14 cellular contexts compared by ENCODE assay signal in the genomic region with DNA sequence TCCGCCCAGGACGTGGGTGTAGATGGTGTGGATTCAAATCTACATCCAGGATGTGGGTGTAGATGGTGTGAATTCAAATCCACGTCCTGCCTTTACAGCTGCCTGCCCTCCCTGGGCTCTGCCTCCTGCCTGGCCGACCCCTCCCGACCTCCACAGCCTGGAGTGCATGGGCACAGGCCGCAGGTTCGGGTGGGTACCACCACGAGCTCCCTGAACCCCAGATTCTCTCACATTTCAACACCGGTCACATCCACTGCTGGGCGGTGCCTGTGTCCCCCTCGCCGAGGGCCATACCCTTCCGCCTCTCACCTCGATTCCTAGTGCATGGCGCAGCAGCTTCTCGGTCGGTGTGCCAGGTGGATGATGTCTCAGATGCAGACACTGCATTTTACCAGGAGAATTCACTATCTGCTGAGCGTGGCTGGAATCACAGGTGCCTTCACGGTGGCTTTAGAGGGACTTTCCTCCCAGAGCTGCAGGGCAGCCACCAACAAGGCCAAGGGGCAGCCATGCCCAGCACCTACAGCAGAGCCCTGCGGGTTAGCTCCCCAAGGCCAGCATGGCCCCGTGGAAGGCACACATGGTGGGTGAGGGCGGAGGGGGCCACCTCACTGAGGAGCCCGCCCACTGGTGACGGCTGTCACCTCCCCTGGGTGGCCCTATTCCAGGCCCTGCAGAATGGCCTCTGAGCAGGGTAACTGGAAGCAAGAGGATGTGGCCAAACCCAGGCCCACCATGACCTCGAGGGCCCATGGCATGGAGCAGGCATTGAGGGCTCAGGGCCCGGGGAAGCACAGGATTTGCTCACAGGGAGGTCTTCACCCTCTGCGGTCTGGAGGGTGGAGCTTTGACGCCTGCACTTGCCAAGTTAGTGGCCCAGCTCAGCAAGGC.
DNase-seq lines count a peak whose midpoint lies in the region; TF ChIP-seq lines count a peak whose summit lies in the region.
"Had no signal": no experiment of that assay in that cellular context is flagged by ENCODE, and none has a peak within 500 bp of the region (broad histone marks: within the 10 kb centered on the region; RNA-seq: fewer than 3 reads in every experiment).

No MANE protein-coding gene starts in this region.

- intact Hi-C loops in thyroid gland (cut with DNase I), result no loop called here

- no peak overlapping the region for H4K91ac ChIP-seq in neuronal stem cell (ENCODE audit: low read depth, low read length, poor library complexity)

- no peak overlapping the region for H3K4ac ChIP-seq in neuronal stem cell (ENCODE audit: low read length)

- H3K36me3 ChIP-seq in neuronal stem cell (replicated peaks in 1 of 2; ENCODE audit: control insufficient read depth in 2 of 2, insufficient read depth in 2 of 2, low read length in 2 of 2), result no peaks in the 10 kb centered on the region
- no peaks in the 10 kb centered on the region for H3K36me3 ChIP-seq in thyroid gland

- H3K9me3 ChIP-seq in neuronal stem cell (replicated peaks in 1 of 2; ENCODE audit: control insufficient read depth in 2 of 2, insufficient read depth in 1 of 2, low read depth in 1 of 2, low read length in 2 of 2), result peaks cover 0 to 68% of the 10 kb centered on the region in 2 donors
- H3K9me3 ChIP-seq in thyroid gland, result no peaks in the 10 kb centered on the region

- H3K4me1 ChIP-seq in neuronal stem cell (ENCODE audit: control insufficient read depth in 2 of 2, insufficient read depth in 1 of 2, low read depth in 1 of 2, low read length in 2 of 2) (no peaks in the 10 kb centered on the region), thyroid gland (no peaks in the 10 kb centered on the region)

- H3K27ac ChIP-seq in neuronal stem cell (replicated peaks; ENCODE audit: low read length) (no peak overlapping the region), thyroid gland (no peak overlapping the region)
- H3K27ac ChIP-seq: 22Rv1 had no signal

- H3K4me3 ChIP-seq in neuronal stem cell (ENCODE audit: low read length in 2 of 2), result peak overlapping the region in 1 of 2 donors; percentile 20
- H3K4me3 ChIP-seq in thyroid gland (replicated peaks in 1 of 3), result no peak overlapping the region
- H3K4me3 ChIP-seq: GM23338 had no signal

- H2BK15ac ChIP-seq in neuronal stem cell (ENCODE audit: low read length), result no peak overlapping the region

- no peak overlapping the region for H3K23ac ChIP-seq in neuronal stem cell (ENCODE audit: low read depth, low read length, poor library complexity)

- peak; percentile 68 for DNase-seq in NCI-H2029 (lab: John Stamatoyannopoulos, UW)
- DNase-seq in NCI-H2029 treated with DMSO at 0.1 percent for 48 hours (lab: John Stamatoyannopoulos, UW), result no peak
- peak; percentile 19 for DNase-seq in NCI-H1105 treated with DMSO at 0.1 percent for 48 hours (lab: John Stamatoyannopoulos, UW)
- DNase-seq in neuronal stem cell (ENCODE audit: low spot score), result no peak
- DNase-seq in NCI-H2107 treated with DMSO at 0.1 percent for 48 hours (lab: John Stamatoyannopoulos, UW; ENCODE audit: unreplicated experiment), result no peak
- DNase-seq in A172 (ENCODE audit: low spot score), result no peak
- no peak for DNase-seq in thyroid gland
- DNase-seq: AML-193; C1 segment of cervical spinal cord; CD4-positive, alpha-beta memory T cell; DMS79; IMR-90 had no signal

- no peak overlapping the region for H2BK5ac ChIP-seq in neuronal stem cell (ENCODE audit: low read length)

- no peak for TF ChIP-seq POLR2A in thyroid gland (IDR thresholded peaks at IDR 0.05)

- H2AFZ ChIP-seq in neuronal stem cell (ENCODE audit: low read length), result no peak overlapping the region
- H2AFZ ChIP-seq: GM23338 had no signal

- peaks cover 0 to 8% (median 1%) of the 10 kb centered on the region in 3 experiments for H3K27me3 ChIP-seq in neuronal stem cell (ENCODE audit: control insufficient read depth in 3 of 3, insufficient read depth in 3 of 3, low read depth in 1 of 3, low read length in 3 of 3)
- no peaks in the 10 kb centered on the region for H3K27me3 ChIP-seq in thyroid gland

- peak overlapping the region; percentile 22 for H2BK12ac ChIP-seq in neuronal stem cell (ENCODE audit: low read length)

- H2AK5ac ChIP-seq in neuronal stem cell (ENCODE audit: low read depth, low read length), result no peak overlapping the region

- H3K9ac ChIP-seq in neuronal stem cell (ENCODE audit: low read depth, low read length, poor library complexity), result no peak overlapping the region

- no peak overlapping the region for H3K18ac ChIP-seq in neuronal stem cell (ENCODE audit: low read length)

- H3K79me1 ChIP-seq in neuronal stem cell (ENCODE audit: low read depth, low read length), result peaks cover 1% of the 10 kb centered on the region

- no peak overlapping the region for H3K4me2 ChIP-seq in neuronal stem cell (ENCODE audit: insufficient read depth, low read length, poor library complexity, severe bottlenecking)
- H3K4me2 ChIP-seq: GM23338 had no signal

- TF ChIP-seq CTCF in thyroid gland (IDR thresholded peaks at IDR 0.05), result no peak

- peak overlapping the region; percentile 21 for H3K14ac ChIP-seq in neuronal stem cell (ENCODE audit: low read length)

- H4K8ac ChIP-seq in neuronal stem cell (ENCODE audit: low read depth, low read length), result no peak overlapping the region

- no CpG with 5 or more reads among the region's 28 CpGs for WGBS in neuronal stem cell (ENCODE audit: extremely low coverage in 2 of 2, insufficient read length in 2 of 2, insufficient replicate concordance in 1 of 2), 2 donors
- WGBS in thyroid gland, 2 donors, result 86 to 89% methylated on average over 17 to 20 of the region's 28 CpGs

- H2BK120ac ChIP-seq in neuronal stem cell (ENCODE audit: low read depth, low read length), result no peak overlapping the region

Comparison
In these comparisons a context has a peak if more than half of its experiments do, and no peak if none do; other contexts are left out.
1. DNase-seq: peak in NCI-H2029 (single experiment) and NCI-H1105 treated with DMSO at 0.1 percent for 48 hours (single experiment); none in NCI-H2029 treated with DMSO at 0.1 percent for 48 hours (single experiment), neuronal stem cell (single experiment), NCI-H2107 treated with DMSO at 0.1 percent for 48 hours (single experiment), A172 (single experiment) and thyroid gland (0 of 2).